27 cellular contexts compared by ENCODE assay signal in the genomic region with DNA sequence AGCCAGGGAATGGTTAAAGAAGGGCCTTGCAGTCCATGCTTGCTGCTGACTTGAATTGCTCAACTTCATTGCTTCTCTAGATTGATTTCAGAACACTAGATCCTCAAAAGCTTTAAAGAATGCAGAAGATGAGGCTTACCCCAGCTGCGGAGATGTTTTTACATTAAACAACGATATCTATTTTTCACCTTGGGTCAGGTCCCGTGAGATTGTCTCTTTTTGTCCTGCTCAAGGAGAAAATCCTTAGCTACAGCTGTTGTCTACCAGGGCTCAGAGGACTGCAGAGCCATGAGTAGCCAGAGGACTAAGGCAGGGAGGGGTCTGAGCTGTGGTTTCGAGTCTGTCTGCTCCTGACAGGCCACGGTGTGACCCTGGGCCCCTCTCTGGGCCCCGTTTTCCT. TPM values are rescaled to one million over a fixed set of nuclear protein-coding genes. Genes with fewer than 3 reads are reported as not detected.
A peak's percentile ranks its signal among the peaks of the same experiment; 100 is the strongest.
DNase-seq lines count a peak whose midpoint lies in the region; ATAC-seq and TF ChIP-seq lines count a peak whose summit lies in the region.
"Had no signal": no experiment of that assay in that cellular context is flagged by ENCODE, and none has a peak within 500 bp of the region (broad histone marks: within the 10 kb centered on the region; RNA-seq: fewer than 3 reads in every experiment).

No MANE protein-coding gene starts in this region.

- H3K4me1 ChIP-seq in left ventricle myocardium inferior (peaks cover 36% of the 10 kb centered on the region), right atrium auricular region (peaks cover 0 to 42% of the 10 kb centered on the region in 2 donors), lower lobe of right lung (peaks cover 23% of the 10 kb centered on the region), psoas muscle (peaks cover 31% of the 10 kb centered on the region)
- H3K4me1 ChIP-seq: right lobe of liver had no signal

- ATAC-seq in lower lobe of right lung (no peak), psoas muscle (peak in 3 of 4 donors; percentile 16 to 40 (median 27)), GM19035 (IDR thresholded peaks at IDR 0.05; ENCODE audit: unreplicated experiment) (no peak), GM18858 (IDR thresholded peaks at IDR 0.05; ENCODE audit: unreplicated experiment) (no peak)
- ATAC-seq: activated naive CD8-positive, alpha-beta T cell treated with anti-CD3 and anti-CD28 coated beads, Interleukin-2, amount 50 U/mL, for 24 hours; activated T-cell treated with anti-CD3 and anti-CD28 coated beads, Interleukin-2, amount 50 U/mL, for 72 hours; mucosa of descending colon; right lobe of liver; SK-N-SH treated with all-trans-retinoic acid at 6 μM for 48 hours; stimulated activated naive B cell treated with anti-CD40 and anti-IgM and Interleukin-4, amounts not matched to agents 10 μg/mL and 1 μg/mL and 100 μg/mL, for 72 hours; T-helper 17 cell had no signal

- H3K36me3 ChIP-seq in left ventricle myocardium inferior, result no peaks in the 10 kb centered on the region
- H3K36me3 ChIP-seq in right atrium auricular region, result no peaks in the 10 kb centered on the region
- H3K36me3 ChIP-seq in lower lobe of right lung, result no peaks in the 10 kb centered on the region
- no peaks in the 10 kb centered on the region for H3K36me3 ChIP-seq in psoas muscle (ENCODE audit: insufficient read depth in 1 of 2, low read depth in 1 of 2)
- H3K36me3 ChIP-seq: right lobe of liver had no signal

- intact Hi-C loops in left ventricle myocardium inferior (cut with micrococcal nuclease) (no loop called here), lower lobe of right lung (cut with DNase I) (no loop called here), psoas muscle (cut with DNase I) (loop anchor here (5.0 kb wide), 2 partner anchors 49 to 131 kb away; no protein-coding TSS in a partner anchor)

- H3K9me3 ChIP-seq in left ventricle myocardium inferior (replicated peaks) (no peaks in the 10 kb centered on the region), right atrium auricular region (no peaks in the 10 kb centered on the region), lower lobe of right lung (no peaks in the 10 kb centered on the region), psoas muscle (no peaks in the 10 kb centered on the region)
- H3K9me3 ChIP-seq: mucosa of descending colon, right lobe of liver had no signal

- TF ChIP-seq CTCF in left ventricle myocardium inferior (IDR thresholded peaks at IDR 0.05; ENCODE audit: borderline replicate concordance) (no peak), right atrium auricular region (IDR thresholded peaks at IDR 0.05) (no peak), lower lobe of right lung (IDR thresholded peaks at IDR 0.05) (no peak), psoas muscle (IDR thresholded peaks at IDR 0.05) (no peak)

- no peaks in the 10 kb centered on the region for H3K27me3 ChIP-seq in left ventricle myocardium inferior (ENCODE audit: low read depth)
- H3K27me3 ChIP-seq in right atrium auricular region, result no peaks in the 10 kb centered on the region
- H3K27me3 ChIP-seq in lower lobe of right lung (ENCODE audit: low read depth), result no peaks in the 10 kb centered on the region
- H3K27me3 ChIP-seq in psoas muscle (ENCODE audit: insufficient read depth in 3 of 3, low read length in 2 of 3), result no peaks in the 10 kb centered on the region
- H3K27me3 ChIP-seq: right lobe of liver had no signal

- H3K4me3 ChIP-seq in left ventricle myocardium inferior (no peak overlapping the region), right atrium auricular region (no peak overlapping the region), lower lobe of right lung (no peak overlapping the region), psoas muscle (no peak overlapping the region)
- H3K4me3 ChIP-seq: mucosa of descending colon, right lobe of liver had no signal

- 27 to 41% (median 37%) methylated on average over 6 of the region's 6 CpGs for WGBS in psoas muscle, 3 donors

- no peak for DNase-seq in left ventricle myocardium inferior
- no peak for DNase-seq in right atrium auricular region (ENCODE audit: low spot score)
- DNase-seq in lower lobe of right lung, result no peak
- no peak for DNase-seq in psoas muscle
- DNase-seq in NCI-H2029 (lab: John Stamatoyannopoulos, UW), result no peak
- no peak for DNase-seq in GM19240 (ENCODE audit: insufficient read length, low spot score)
- DNase-seq: activated CD4-positive, alpha-beta T cell treated with anti-CD3 and anti-CD28 coated beads, Interleukin-2, amount 50 U/mL, for 48 hours; activated CD4-positive, CD25-positive, alpha-beta regulatory T cell treated with anti-CD3 and anti-CD28 coated beads, Interleukin-2, amount 50 U/mL, for 72 hours; activated naive CD8-positive, alpha-beta T cell treated with anti-CD3 and anti-CD28 coated beads, Interleukin-2, amount 50 U/mL, for 24 hours; activated T-cell treated with anti-CD3 and anti-CD28 coated beads, Interleukin-2, amount 50 U/mL, for 72 hours; foreskin fibroblast; head of caudate nucleus; IMR-90; kidney; mucosa of descending colon; NCI-H1092; NCI-H1694 treated with DMSO at 0.1 percent for 48 hours; NCI-H2171; stimulated activated naive B cell treated with anti-CD40 and anti-IgM and Interleukin-4, amounts not matched to agents 10 μg/mL and 1 μg/mL and 100 μg/mL, for 72 hours; substantia nigra; T-helper 17 cell had no signal

- H3K27ac ChIP-seq in left ventricle myocardium inferior (replicated peaks), result peak overlapping the region; percentile 74
- no peak overlapping the region for H3K27ac ChIP-seq in right atrium auricular region
- peak overlapping the region; percentile 27 for H3K27ac ChIP-seq in lower lobe of right lung
- H3K27ac ChIP-seq in psoas muscle, result peak overlapping the region; percentile 51
- H3K27ac ChIP-seq: right lobe of liver had no signal

RNA-seq across cellular contexts. Expression of gene PKNOX2, which starts 51.4 kb away (rescaled TPM):
- 6.2 TPM for total RNA-seq in left ventricle myocardium inferior
- 1 to 10 TPM; 5.5 to 6.9 TPM for total RNA-seq in right atrium auricular region
- total RNA-seq in lower lobe of right lung, result 14.4 TPM
- total RNA-seq in psoas muscle, result 10 to 100 TPM; 14.5 to 30.5 (median 26.4) TPM
- polyA plus RNA-seq in psoas muscle, result 1 to 10 TPM; 1.8 to 8.8 (median 4.1) TPM
- total RNA-seq: A172; activated T-cell treated with anti-CD3 and anti-CD28 coated beads, Interleukin-2, amount 50 U/mL, for 72 hours; NCI-H460; T-helper 17 cell had no signal

Comparison
In these comparisons a context has a peak if more than half of its experiments do, and no peak if none do; other contexts are left out.
1. H3K27ac ChIP-seq: peak in left ventricle myocardium inferior (single experiment), lower lobe of right lung (single experiment) and psoas muscle (single experiment); none in right atrium auricular region (0 of 2).
2. ATAC-seq: peak in psoas muscle (3 of 4); none in lower lobe of right lung (0 of 2), GM19035 (single experiment) and GM18858 (single experiment).
3. intact Hi-C loops: an anchor here in psoas muscle (5.0 kb wide); none called in left ventricle myocardium inferior and lower lobe of right lung.